Comparison of ENCODE assay signal across 10 cellular contexts in genomic region chr10:117189557-117189956, GRCh38. TPM values are rescaled to one million over a fixed set of nuclear protein-coding genes. Genes with fewer than 3 reads are reported as not detected.
"Had no signal": no experiment of that assay in that cellular context is flagged by ENCODE, and none has a peak within 500 bp of the region (broad histone marks: within the 10 kb centered on the region; RNA-seq: fewer than 3 reads in every experiment).

No MANE protein-coding gene starts in this region.

- H3K27ac Mint-ChIP-seq: IgD-negative memory B cell had no signal

- DNase-seq: IMR-90, KBM-7, KG1 had no signal

- H3K27ac ChIP-seq: HL-60 had no signal

- H3K4me3 Mint-ChIP-seq: IgD-negative memory B cell had no signal

- FAIRE-seq: HepG2, HTR-8/SVneo, K562 had no signal

- H3K4me3 ChIP-seq: K562 had no signal

RNA-seq across cellular contexts. Expression of gene KCNK18, which starts 7.7 kb away (rescaled TPM):
- total RNA-seq: HepG2, HT-29, HT1080, IMR-90, K562 had no signal
- polyA plus RNA-seq: HepG2, IgD-negative memory B cell, IMR-90, K562 had no signal

RNA-seq across cellular contexts. Expression of gene SLC18A2, which starts 51.4 kb away (rescaled TPM):
- total RNA-seq: HepG2, HT-29, HT1080, IMR-90 had no signal
- polyA plus RNA-seq: HepG2, IMR-90 had no signal

RNA-seq across cellular contexts. Expression of gene VAX1, which starts 51.5 kb away (rescaled TPM):
- total RNA-seq: HepG2, HT-29, HT1080, IMR-90, K562 had no signal
- polyA plus RNA-seq: HepG2, IgD-negative memory B cell, IMR-90, K562 had no signal
